In the genomic region with DNA sequence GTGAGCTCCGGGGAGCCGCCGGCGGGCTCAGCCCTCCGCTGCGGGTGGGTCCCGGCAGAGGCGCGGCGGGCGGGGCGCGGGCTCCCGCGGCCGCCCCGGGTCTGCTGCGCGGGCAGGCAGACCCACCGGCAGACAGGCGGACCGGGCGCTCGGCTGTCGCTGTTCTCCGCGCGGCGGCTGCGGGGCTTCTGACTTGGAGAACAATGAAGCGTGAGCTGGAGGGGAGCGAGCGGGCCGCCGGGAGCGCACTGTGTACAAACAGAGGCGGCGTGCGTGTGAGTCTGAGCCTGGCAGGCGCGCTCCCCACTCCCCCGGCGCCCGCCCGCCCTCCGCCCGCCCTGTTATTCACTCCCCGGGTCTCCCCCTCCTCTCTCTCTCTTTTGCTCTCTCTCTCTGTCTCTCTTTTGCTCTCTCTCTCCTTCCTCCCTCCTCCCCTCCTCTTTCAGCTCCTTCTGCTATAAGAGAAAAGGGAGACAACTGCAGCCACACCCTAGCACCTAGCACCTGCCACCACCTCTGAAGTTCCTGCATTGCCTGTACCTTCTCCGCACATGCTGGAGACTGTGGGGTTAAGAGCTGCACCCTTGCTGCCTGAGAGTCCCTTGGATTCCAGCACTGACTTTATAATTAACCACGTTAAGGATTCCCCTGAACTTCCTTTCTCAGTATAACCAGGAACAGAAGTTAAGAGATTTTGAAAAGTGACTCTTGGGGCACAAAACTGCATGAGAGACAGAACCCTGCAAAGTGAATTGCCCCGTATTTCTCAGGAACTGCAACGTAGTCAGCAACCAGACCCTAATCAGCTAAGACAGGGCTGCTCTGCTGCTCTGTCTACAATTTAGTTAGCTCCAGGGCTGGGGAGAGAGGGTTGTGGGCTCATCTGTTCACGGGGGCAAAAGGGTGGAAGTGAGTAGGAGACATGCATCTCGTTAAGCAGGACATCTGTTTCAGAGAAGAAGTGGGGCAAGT, we compare ENCODE assay signal across 1 cellular context.
TF ChIP-seq lines count a peak whose summit lies in the region.

A gene with protein sequence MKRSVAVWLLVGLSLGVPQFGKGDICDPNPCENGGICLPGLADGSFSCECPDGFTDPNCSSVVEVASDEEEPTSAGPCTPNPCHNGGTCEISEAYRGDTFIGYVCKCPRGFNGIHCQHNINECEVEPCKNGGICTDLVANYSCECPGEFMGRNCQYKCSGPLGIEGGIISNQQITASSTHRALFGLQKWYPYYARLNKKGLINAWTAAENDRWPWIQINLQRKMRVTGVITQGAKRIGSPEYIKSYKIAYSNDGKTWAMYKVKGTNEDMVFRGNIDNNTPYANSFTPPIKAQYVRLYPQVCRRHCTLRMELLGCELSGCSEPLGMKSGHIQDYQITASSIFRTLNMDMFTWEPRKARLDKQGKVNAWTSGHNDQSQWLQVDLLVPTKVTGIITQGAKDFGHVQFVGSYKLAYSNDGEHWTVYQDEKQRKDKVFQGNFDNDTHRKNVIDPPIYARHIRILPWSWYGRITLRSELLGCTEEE (minus strand): TSS at position 277 of the 972 bp plus-strand sequence. CDS start 506 bp downstream, outside the sequence.

TF ChIP-seq in GM23338, 12 proteins besides CTCF, POLR2A, EP300 and RAD21 (continued from another document):
- TF ChIP-seq, protein P1, sequence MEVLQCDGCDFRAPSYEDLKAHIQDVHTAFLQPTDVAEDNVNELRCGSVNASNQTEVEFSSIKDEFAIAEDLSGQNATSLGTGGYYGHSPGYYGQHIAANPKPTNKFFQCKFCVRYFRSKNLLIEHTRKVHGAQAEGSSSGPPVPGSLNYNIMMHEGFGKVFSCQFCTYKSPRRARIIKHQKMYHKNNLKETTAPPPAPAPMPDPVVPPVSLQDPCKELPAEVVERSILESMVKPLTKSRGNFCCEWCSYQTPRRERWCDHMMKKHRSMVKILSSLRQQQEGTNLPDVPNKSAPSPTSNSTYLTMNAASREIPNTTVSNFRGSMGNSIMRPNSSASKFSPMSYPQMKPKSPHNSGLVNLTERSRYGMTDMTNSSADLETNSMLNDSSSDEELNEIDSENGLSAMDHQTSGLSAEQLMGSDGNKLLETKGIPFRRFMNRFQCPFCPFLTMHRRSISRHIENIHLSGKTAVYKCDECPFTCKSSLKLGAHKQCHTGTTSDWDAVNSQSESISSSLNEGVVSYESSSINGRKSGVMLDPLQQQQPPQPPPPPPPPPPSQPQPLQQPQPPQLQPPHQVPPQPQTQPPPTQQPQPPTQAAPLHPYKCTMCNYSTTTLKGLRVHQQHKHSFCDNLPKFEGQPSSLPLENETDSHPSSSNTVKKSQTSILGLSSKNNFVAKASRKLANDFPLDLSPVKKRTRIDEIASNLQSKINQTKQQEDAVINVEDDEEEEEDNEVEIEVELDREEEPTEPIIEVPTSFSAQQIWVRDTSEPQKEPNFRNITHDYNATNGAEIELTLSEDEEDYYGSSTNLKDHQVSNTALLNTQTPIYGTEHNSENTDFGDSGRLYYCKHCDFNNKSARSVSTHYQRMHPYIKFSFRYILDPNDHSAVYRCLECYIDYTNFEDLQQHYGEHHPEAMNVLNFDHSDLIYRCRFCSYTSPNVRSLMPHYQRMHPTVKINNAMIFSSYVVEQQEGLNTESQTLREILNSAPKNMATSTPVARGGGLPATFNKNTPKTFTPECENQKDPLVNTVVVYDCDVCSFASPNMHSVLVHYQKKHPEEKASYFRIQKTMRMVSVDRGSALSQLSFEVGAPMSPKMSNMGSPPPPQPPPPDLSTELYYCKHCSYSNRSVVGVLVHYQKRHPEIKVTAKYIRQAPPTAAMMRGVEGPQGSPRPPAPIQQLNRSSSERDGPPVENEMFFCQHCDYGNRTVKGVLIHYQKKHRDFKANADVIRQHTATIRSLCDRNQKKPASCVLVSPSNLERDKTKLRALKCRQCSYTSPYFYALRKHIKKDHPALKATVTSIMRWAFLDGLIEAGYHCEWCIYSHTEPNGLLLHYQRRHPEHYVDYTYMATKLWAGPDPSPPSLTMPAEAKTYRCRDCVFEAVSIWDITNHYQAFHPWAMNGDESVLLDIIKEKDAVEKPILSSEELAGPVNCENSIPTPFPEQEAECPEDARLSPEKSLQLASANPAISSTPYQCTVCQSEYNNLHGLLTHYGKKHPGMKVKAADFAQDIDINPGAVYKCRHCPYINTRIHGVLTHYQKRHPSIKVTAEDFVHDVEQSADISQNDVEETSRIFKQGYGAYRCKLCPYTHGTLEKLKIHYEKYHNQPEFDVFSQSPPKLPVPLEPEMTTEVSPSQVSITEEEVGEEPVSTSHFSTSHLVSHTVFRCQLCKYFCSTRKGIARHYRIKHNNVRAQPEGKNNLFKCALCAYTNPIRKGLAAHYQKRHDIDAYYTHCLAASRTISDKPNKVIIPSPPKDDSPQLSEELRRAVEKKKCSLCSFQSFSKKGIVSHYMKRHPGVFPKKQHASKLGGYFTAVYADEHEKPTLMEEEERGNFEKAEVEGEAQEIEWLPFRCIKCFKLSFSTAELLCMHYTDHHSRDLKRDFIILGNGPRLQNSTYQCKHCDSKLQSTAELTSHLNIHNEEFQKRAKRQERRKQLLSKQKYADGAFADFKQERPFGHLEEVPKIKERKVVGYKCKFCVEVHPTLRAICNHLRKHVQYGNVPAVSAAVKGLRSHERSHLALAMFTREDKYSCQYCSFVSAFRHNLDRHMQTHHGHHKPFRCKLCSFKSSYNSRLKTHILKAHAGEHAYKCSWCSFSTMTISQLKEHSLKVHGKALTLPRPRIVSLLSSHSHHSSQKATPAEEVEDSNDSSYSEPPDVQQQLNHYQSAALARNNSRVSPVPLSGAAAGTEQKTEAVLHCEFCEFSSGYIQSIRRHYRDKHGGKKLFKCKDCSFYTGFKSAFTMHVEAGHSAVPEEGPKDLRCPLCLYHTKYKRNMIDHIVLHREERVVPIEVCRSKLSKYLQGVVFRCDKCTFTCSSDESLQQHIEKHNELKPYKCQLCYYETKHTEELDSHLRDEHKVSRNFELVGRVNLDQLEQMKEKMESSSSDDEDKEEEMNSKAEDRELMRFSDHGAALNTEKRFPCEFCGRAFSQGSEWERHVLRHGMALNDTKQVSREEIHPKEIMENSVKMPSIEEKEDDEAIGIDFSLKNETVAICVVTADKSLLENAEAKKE (CRISPR knock-in tag; IDR thresholded peaks at IDR 0.05): no peak
- no peak for TF ChIP-seq EZH2phosphoT487 (IDR thresholded peaks at IDR 0.05; ENCODE audit: unreplicated experiment)
- TF ChIP-seq POLR2AphosphoS5 (IDR thresholded peaks at IDR 0.05; ENCODE audit: low read depth): no peak; the same call in 1 of the 2 replicates
- TF ChIP-seq, protein P2, sequence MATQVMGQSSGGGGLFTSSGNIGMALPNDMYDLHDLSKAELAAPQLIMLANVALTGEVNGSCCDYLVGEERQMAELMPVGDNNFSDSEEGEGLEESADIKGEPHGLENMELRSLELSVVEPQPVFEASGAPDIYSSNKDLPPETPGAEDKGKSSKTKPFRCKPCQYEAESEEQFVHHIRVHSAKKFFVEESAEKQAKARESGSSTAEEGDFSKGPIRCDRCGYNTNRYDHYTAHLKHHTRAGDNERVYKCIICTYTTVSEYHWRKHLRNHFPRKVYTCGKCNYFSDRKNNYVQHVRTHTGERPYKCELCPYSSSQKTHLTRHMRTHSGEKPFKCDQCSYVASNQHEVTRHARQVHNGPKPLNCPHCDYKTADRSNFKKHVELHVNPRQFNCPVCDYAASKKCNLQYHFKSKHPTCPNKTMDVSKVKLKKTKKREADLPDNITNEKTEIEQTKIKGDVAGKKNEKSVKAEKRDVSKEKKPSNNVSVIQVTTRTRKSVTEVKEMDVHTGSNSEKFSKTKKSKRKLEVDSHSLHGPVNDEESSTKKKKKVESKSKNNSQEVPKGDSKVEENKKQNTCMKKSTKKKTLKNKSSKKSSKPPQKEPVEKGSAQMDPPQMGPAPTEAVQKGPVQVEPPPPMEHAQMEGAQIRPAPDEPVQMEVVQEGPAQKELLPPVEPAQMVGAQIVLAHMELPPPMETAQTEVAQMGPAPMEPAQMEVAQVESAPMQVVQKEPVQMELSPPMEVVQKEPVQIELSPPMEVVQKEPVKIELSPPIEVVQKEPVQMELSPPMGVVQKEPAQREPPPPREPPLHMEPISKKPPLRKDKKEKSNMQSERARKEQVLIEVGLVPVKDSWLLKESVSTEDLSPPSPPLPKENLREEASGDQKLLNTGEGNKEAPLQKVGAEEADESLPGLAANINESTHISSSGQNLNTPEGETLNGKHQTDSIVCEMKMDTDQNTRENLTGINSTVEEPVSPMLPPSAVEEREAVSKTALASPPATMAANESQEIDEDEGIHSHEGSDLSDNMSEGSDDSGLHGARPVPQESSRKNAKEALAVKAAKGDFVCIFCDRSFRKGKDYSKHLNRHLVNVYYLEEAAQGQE (IDR thresholded peaks at IDR 0.05; ENCODE audit: unreplicated experiment): no peak
- TF ChIP-seq, protein P3, sequence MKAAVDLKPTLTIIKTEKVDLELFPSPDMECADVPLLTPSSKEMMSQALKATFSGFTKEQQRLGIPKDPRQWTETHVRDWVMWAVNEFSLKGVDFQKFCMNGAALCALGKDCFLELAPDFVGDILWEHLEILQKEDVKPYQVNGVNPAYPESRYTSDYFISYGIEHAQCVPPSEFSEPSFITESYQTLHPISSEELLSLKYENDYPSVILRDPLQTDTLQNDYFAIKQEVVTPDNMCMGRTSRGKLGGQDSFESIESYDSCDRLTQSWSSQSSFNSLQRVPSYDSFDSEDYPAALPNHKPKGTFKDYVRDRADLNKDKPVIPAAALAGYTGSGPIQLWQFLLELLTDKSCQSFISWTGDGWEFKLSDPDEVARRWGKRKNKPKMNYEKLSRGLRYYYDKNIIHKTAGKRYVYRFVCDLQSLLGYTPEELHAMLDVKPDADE (IDR thresholded peaks at IDR 0.05): no peak
- no peak for TF ChIP-seq ZNF114 (CRISPR knock-in tag; IDR thresholded peaks at IDR 0.05)
- TF ChIP-seq NANOG (IDR thresholded peaks at IDR 0.05; ENCODE audit: borderline replicate concordance): no peak
- no peak for TF ChIP-seq CREB1 (CRISPR knock-in tag; IDR thresholded peaks at IDR 0.05; ENCODE audit: low read depth)
- TF ChIP-seq EZH2 (IDR thresholded peaks at IDR 0.05; ENCODE audit: low read depth, unreplicated experiment): no peak
- no peak for TF ChIP-seq JUNB (IDR thresholded peaks at IDR 0.05; ENCODE audit: unreplicated experiment)
